Comparison of ENCODE assay signal across 12 cellular contexts in genomic region chr10:69464401-69464800, GRCh38. TPM values are rescaled to one million over a fixed set of nuclear protein-coding genes. Genes with fewer than 3 reads are reported as not detected.
DNase-seq lines count a peak whose midpoint lies in the region; ATAC-seq and TF ChIP-seq lines count a peak whose summit lies in the region.
"Had no signal": no experiment of that assay in that cellular context is flagged by ENCODE, and none has a peak within 500 bp of the region (broad histone marks: within the 10 kb centered on the region; RNA-seq: fewer than 3 reads in every experiment).

No MANE protein-coding gene starts in this region.

- H3K27ac ChIP-seq in cardiac muscle cell = peak overlapping the region; percentile 45
- peak overlapping the region in 55 of 59 donors; percentile 22 to 89 (median 77) for H3K27ac ChIP-seq in dorsolateral prefrontal cortex
- peak overlapping the region; percentile 67 to 83 (median 73) for H3K27ac ChIP-seq in upper lobe of left lung

- 60 to 68% methylated on average over 7 of the region's 7 CpGs for WGBS in upper lobe of left lung, 2 donors

- intact Hi-C loops in left ventricle myocardium superior (cut with micrococcal nuclease) (no loop called here), dorsolateral prefrontal cortex (cut with DNase I) (no loop called here)

- TF ChIP-seq POLR2A in upper lobe of left lung (IDR thresholded peaks at IDR 0.05) = no peak

- no peaks in the 10 kb centered on the region for H3K36me3 ChIP-seq in cardiac muscle cell
- no peaks in the 10 kb centered on the region for H3K36me3 ChIP-seq in upper lobe of left lung

- H3K4me3 ChIP-seq in cardiac muscle cell (no peak overlapping the region), dorsolateral prefrontal cortex (no peak overlapping the region), upper lobe of left lung (no peak overlapping the region)

- ATAC-seq in left ventricle myocardium superior (no peak), upper lobe of left lung (ENCODE audit: low FRiP score in 2 of 2) (no peak), GM18873 (IDR thresholded peaks at IDR 0.05; ENCODE audit: low FRiP score, unreplicated experiment) (no peak)

- H3K4me1 ChIP-seq in cardiac muscle cell (ENCODE audit: low read depth) (peaks cover 84% of the 10 kb centered on the region), upper lobe of left lung (peaks cover 69 to 81% (median 76%) of the 10 kb centered on the region in 4 donors)

- H3K27me3 ChIP-seq in cardiac muscle cell = no peaks in the 10 kb centered on the region
- no peaks in the 10 kb centered on the region for H3K27me3 ChIP-seq in dorsolateral prefrontal cortex
- H3K27me3 ChIP-seq in upper lobe of left lung = no peaks in the 10 kb centered on the region

- no peak for TF ChIP-seq EP300 in upper lobe of left lung (IDR thresholded peaks at IDR 0.05)

- TF ChIP-seq CTCF in cardiac muscle cell (IDR thresholded peaks at IDR 0.05; ENCODE audit: low read depth, low read length) (no peak), dorsolateral prefrontal cortex (IDR thresholded peaks at IDR 0.05 in 54 of 56, conservative IDR thresholded peaks at IDR 0.05 in 2 of 56; ENCODE audit: low read depth in 1 of 56, partially characterized antibody in 56 of 56) (no peak), upper lobe of left lung (IDR thresholded peaks at IDR 0.05) (no peak)

- H3K9me3 ChIP-seq in cardiac muscle cell (ENCODE audit: low read depth) (no peaks in the 10 kb centered on the region), upper lobe of left lung (no peaks in the 10 kb centered on the region)

- DNase-seq in cardiac muscle cell (ENCODE audit: low read depth in 1 of 2, low spot score in 1 of 2) (no peak), left ventricle myocardium superior (no peak), dorsolateral prefrontal cortex (no peak), myocyte (ENCODE audit: low read depth) (peak; percentile 14), upper lobe of left lung (no peak), NCI-H146 treated with DMSO at 0.1 percent for 48 hours (lab: John Stamatoyannopoulos, UW; ENCODE audit: unreplicated experiment) (no peak), GF-D8 (lab: John Stamatoyannopoulos, UW) (no peak)
- DNase-seq: activated gamma-delta T cell, DND-41, NCI-H2107 had no signal

RNA-seq across cellular contexts. Expression of gene TSPAN15, which starts 13.1 kb away (rescaled TPM):
- total RNA-seq in cardiac muscle cell (179 and 289 TPM in 2 replicates), left ventricle myocardium superior (8.3 TPM), dorsolateral prefrontal cortex (100 to 1,000 TPM in 10 of 120 experiments, 10 to 100 TPM in 109, 1 to 10 TPM in 1; 8.7 to 188 (median 44.2) TPM), myocyte (5.5 and 13.2 TPM in 2 replicates), upper lobe of left lung (10 to 100 TPM; 19.9 to 69.5 (median 63.0) TPM)
- polyA plus RNA-seq in cardiac muscle cell = 252 and 541 TPM in 2 replicates
- polyA plus RNA-seq in myocyte (2012) = 4.9 TPM

RNA-seq across cellular contexts. Expression of gene TACR2, which starts 47.7 kb away (rescaled TPM):
- total RNA-seq in cardiac muscle cell = not detected in 2 replicates
- 0.26 and 0.53 TPM in 2 replicates for polyA plus RNA-seq in cardiac muscle cell
- total RNA-seq in left ventricle myocardium superior = not detected
- 1 to 10 TPM in 27 of 120 experiments, under 1 TPM in 86, not detected in 7; 0.20 to 2.4 (median 0.75) TPM for total RNA-seq in dorsolateral prefrontal cortex
- total RNA-seq in myocyte = 0.08 TPM in 1 of 2 replicates, not detected in the other
- 1.8 TPM for polyA plus RNA-seq in myocyte (2012)
- total RNA-seq in upper lobe of left lung = 1 to 10 TPM in 2 of 6 donors, under 1 TPM in 1, not detected in 3; 0.94 to 1.4 (median 1.2) TPM
- total RNA-seq: mononuclear cell had no signal
